8 cellular contexts compared by ENCODE assay signal in genomic region chr16:1309888-1310831, GRCh38. TPM values are rescaled to one million over a fixed set of nuclear protein-coding genes. Genes with fewer than 3 reads are reported as not detected.
DNase-seq lines count a peak whose midpoint lies in the region; ATAC-seq and TF ChIP-seq lines count a peak whose summit lies in the region.

No MANE protein-coding gene starts in this region.

- 0 to 1% methylated on average over 19 to 64 of the region's 77 CpGs for WGBS in body of pancreas, 2 donors

- intact Hi-C loops in body of pancreas (cut with DNase I) = no loop called here

- H3K27me3 ChIP-seq in body of pancreas = no peaks in the 10 kb centered on the region

- H3K36me3 ChIP-seq in body of pancreas (replicated peaks in 1 of 2; ENCODE audit: insufficient read depth in 1 of 2, low read depth in 2 of 2) = peaks cover 0 to 10% of the 10 kb centered on the region in 2 donors

- DNase-seq in T-helper 2 cell = peak; percentile 39 to 69 (median 46)
- peak in 3 of 4 donors; percentile 45 to 59 (median 53) for DNase-seq in body of pancreas
- DNase-seq in kidney glomerular epithelial cell (lab: John Stamatoyannopoulos, UW) = peak; percentile 47
- peak; percentile 42 to 54 for DNase-seq in stimulated activated CD4-positive, alpha-beta T cell treated with anti-CD3 and anti-CD28 coated beads, Interleukin-4, amount 100 ng/mL, for 4 hours
- DNase-seq in NCI-H82 treated with DMSO at 0.1 percent for 48 hours (lab: John Stamatoyannopoulos, UW; ENCODE audit: unreplicated experiment) = no peak

- TF ChIP-seq POLR2A in body of pancreas (IDR thresholded peaks at IDR 0.05) = no peak

- peak overlapping the region; percentile 40 to 94 for H3K4me3 ChIP-seq in body of pancreas

- TF ChIP-seq CTCF in body of pancreas (IDR thresholded peaks at IDR 0.05) = no peak

- ATAC-seq in GM19023 (IDR thresholded peaks at IDR 0.05; ENCODE audit: unreplicated experiment) (peak; percentile 5), HG03108 (IDR thresholded peaks at IDR 0.05; ENCODE audit: unreplicated experiment) (peak; percentile 14), body of pancreas (peak; percentile 2), GM18519 (IDR thresholded peaks at IDR 0.05; ENCODE audit: low FRiP score, unreplicated experiment) (no peak)

- no peaks in the 10 kb centered on the region for H3K9me3 ChIP-seq in body of pancreas

- H3K4me1 ChIP-seq in body of pancreas = peaks cover 28% of the 10 kb centered on the region

- H3K27ac ChIP-seq in body of pancreas = peak overlapping the region; percentile 1 to 99 (median 64)

RNA-seq across cellular contexts. Expression of gene UBE2I, which starts 0.7 kb away (rescaled TPM):
- total RNA-seq in body of pancreas = 10 to 100 TPM; 25.9 to 81.7 TPM

RNA-seq across cellular contexts. Expression of gene BAIAP3, which starts 23.3 kb away (rescaled TPM):
- 10 to 100 TPM in 1 of 2 donors, 1 to 10 TPM in 1; 7.0 to 20.8 TPM for total RNA-seq in body of pancreas

RNA-seq across cellular contexts. Expression of gene TSR3, which starts 41.5 kb away (rescaled TPM):
- 10 to 100 TPM; 70.5 to 98.8 TPM for total RNA-seq in body of pancreas

RNA-seq across cellular contexts. Expression of gene GNPTG, which starts 41.6 kb away (rescaled TPM):
- total RNA-seq in body of pancreas = 10 to 100 TPM; 38.1 to 98.2 TPM

RNA-seq across cellular contexts. Expression of gene TPSD1, which starts 54.3 kb away (rescaled TPM):
- total RNA-seq in body of pancreas = 1 to 10 TPM in 1 of 2 donors, not detected in 1; 1.6 TPM
